Comparison of ENCODE assay signal across 10 cellular contexts in the genomic region with DNA sequence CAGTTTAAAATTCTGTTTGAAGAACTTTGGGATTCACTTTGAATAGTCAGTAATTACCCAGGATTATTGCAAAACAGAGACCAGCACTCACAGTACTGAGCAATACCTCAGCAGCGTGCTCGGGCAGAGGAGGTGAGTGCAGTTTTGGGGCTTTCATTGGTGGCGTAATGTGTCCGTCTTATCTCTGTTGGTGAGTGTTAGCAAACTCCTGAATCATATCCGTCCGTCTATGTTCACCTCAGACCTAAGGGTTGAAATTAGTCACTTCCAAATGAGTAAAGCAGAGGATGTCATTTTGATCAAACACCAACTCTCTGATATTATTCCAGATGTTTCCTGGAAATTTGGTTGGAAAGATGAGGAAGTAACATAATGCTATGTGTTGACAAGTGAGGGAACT.
DNase-seq lines count a peak whose midpoint lies in the region; ATAC-seq and TF ChIP-seq lines count a peak whose summit lies in the region.
"Had no signal": no experiment of that assay in that cellular context is flagged by ENCODE, and none has a peak within 500 bp of the region (broad histone marks: within the 10 kb centered on the region; RNA-seq: fewer than 3 reads in every experiment).

No MANE protein-coding gene starts in this region.

- no peaks in the 10 kb centered on the region for H3F3A ChIP-seq in GM23338 (replicated peaks; ENCODE audit: low read depth)

- peaks cover 11% of the 10 kb centered on the region for H3K36me3 Mint-ChIP-seq in GM23338 (ENCODE audit: low read depth)

- no peaks in the 10 kb centered on the region; the same call in 1 of the 2 replicates for H4K20me1 ChIP-seq in GM23338 (replicated peaks; ENCODE audit: insufficient read depth)
- H4K20me1 ChIP-seq: BLaER1 treated with 17β-estradiol and CSF1 and Interleukin-3, amounts not matched to agents 10 nM and 100 nM had no signal

- H3K4me3 ChIP-seq in ACC112 (ENCODE audit: low read depth, low read length) (no peak overlapping the region), GM23338 (no peak overlapping the region)
- H3K4me3 ChIP-seq: BLaER1 treated with 17β-estradiol and CSF1 and Interleukin-3, amounts not matched to agents 10 nM and 100 nM had no signal

- H3K27ac ChIP-seq in ACC112 (ENCODE audit: low read depth, low read length) (peak overlapping the region; percentile 40; the same call in 1 of the 2 replicates), GM23338 (ENCODE audit: low read depth) (no peak overlapping the region)
- H3K27ac ChIP-seq: BLaER1 treated with 17β-estradiol and CSF1 and Interleukin-3, amounts not matched to agents 10 nM and 100 nM had no signal

- peaks cover 6% of the 10 kb centered on the region for H3K4me1 Mint-ChIP-seq in GM23338

- H3K79me2 ChIP-seq in ACC112 (ENCODE audit: control insufficient read depth, insufficient read depth, low read length, unreplicated experiment) (no peaks in the 10 kb centered on the region), GM23338 (replicated peaks; ENCODE audit: insufficient read depth) (no peaks in the 10 kb centered on the region)

- no peaks in the 10 kb centered on the region for H3K27me3 ChIP-seq in ACC112 (ENCODE audit: insufficient read depth, low read length)
- H3K27me3 ChIP-seq in GM23338 (ENCODE audit: insufficient read depth) = no peaks in the 10 kb centered on the region
- H3K27me3 ChIP-seq: BLaER1 treated with 17β-estradiol and CSF1 and Interleukin-3, amounts not matched to agents 10 nM and 100 nM had no signal

- DNase-seq in RKO (ENCODE audit: low spot score) (peak; percentile 86), activated T-helper 1 cell treated with Interleukin-2 at 50 U/mL for 16 hours (ENCODE audit: low read depth) (peak; percentile 41), kidney tubule cell (ENCODE audit: low spot score) (peak; percentile 16), NCI-H345 treated with DMSO at 0.1 percent for 48 hours (lab: John Stamatoyannopoulos, UW; ENCODE audit: unreplicated experiment) (no peak), GM23338 (ENCODE audit: low spot score) (no peak)
- DNase-seq: NCI-H1417 treated with DMSO at 0.1 percent for 48 hours had no signal

- H3K4me2 ChIP-seq in GM23338 = no peak overlapping the region
- H3K4me2 ChIP-seq: BLaER1 treated with 17β-estradiol and CSF1 and Interleukin-3, amounts not matched to agents 10 nM and 100 nM had no signal

- peaks cover 23% of the 10 kb centered on the region for H3K4me1 ChIP-seq in ACC112 (ENCODE audit: control insufficient read depth, insufficient read depth, low read length, unreplicated experiment)
- H3K4me1 ChIP-seq in GM23338 (ENCODE audit: insufficient read depth) = no peaks in the 10 kb centered on the region; the same call in 1 of the 2 replicates

- ATAC-seq in GM18907 (IDR thresholded peaks at IDR 0.05; ENCODE audit: unreplicated experiment) (no peak), GM18867 (IDR thresholded peaks at IDR 0.05; ENCODE audit: unreplicated experiment) (no peak), GM23338 (no peak)

- peaks cover 6% of the 10 kb centered on the region for H3K27me3 Mint-ChIP-seq in GM23338 (ENCODE audit: insufficient read depth, low read depth, poor library complexity)

- no peaks in the 10 kb centered on the region for H3K9me3 Mint-ChIP-seq in GM23338

- no peak overlapping the region for H2AFZ ChIP-seq in ACC112 (ENCODE audit: low read length, unreplicated experiment)
- no peak overlapping the region for H2AFZ ChIP-seq in GM23338

- H3K27ac Mint-ChIP-seq in GM23338 = no peak overlapping the region

- TF ChIP-seq CTCF in GM23338 (conservative IDR thresholded peaks at IDR 0.05; ENCODE audit: low read depth in 2 of 2) = no peak

- peaks cover 10% of the 10 kb centered on the region for H3K36me3 ChIP-seq in ACC112 (ENCODE audit: insufficient read depth, low read length)
- no peaks in the 10 kb centered on the region for H3K36me3 ChIP-seq in GM23338 (ENCODE audit: insufficient read depth)

- no peak overlapping the region for H3K4me3 Mint-ChIP-seq in GM23338

- H3K9me2 ChIP-seq in GM23338 (ENCODE audit: insufficient read depth) = no peaks in the 10 kb centered on the region

TF ChIP-seq in GM23338, 12 proteins besides CTCF, POLR2A, EP300 and RAD21 (continues in another document):
- no peak for TF ChIP-seq EZH2 (IDR thresholded peaks at IDR 0.05; ENCODE audit: low read depth, unreplicated experiment)
- TF ChIP-seq, protein P1, sequence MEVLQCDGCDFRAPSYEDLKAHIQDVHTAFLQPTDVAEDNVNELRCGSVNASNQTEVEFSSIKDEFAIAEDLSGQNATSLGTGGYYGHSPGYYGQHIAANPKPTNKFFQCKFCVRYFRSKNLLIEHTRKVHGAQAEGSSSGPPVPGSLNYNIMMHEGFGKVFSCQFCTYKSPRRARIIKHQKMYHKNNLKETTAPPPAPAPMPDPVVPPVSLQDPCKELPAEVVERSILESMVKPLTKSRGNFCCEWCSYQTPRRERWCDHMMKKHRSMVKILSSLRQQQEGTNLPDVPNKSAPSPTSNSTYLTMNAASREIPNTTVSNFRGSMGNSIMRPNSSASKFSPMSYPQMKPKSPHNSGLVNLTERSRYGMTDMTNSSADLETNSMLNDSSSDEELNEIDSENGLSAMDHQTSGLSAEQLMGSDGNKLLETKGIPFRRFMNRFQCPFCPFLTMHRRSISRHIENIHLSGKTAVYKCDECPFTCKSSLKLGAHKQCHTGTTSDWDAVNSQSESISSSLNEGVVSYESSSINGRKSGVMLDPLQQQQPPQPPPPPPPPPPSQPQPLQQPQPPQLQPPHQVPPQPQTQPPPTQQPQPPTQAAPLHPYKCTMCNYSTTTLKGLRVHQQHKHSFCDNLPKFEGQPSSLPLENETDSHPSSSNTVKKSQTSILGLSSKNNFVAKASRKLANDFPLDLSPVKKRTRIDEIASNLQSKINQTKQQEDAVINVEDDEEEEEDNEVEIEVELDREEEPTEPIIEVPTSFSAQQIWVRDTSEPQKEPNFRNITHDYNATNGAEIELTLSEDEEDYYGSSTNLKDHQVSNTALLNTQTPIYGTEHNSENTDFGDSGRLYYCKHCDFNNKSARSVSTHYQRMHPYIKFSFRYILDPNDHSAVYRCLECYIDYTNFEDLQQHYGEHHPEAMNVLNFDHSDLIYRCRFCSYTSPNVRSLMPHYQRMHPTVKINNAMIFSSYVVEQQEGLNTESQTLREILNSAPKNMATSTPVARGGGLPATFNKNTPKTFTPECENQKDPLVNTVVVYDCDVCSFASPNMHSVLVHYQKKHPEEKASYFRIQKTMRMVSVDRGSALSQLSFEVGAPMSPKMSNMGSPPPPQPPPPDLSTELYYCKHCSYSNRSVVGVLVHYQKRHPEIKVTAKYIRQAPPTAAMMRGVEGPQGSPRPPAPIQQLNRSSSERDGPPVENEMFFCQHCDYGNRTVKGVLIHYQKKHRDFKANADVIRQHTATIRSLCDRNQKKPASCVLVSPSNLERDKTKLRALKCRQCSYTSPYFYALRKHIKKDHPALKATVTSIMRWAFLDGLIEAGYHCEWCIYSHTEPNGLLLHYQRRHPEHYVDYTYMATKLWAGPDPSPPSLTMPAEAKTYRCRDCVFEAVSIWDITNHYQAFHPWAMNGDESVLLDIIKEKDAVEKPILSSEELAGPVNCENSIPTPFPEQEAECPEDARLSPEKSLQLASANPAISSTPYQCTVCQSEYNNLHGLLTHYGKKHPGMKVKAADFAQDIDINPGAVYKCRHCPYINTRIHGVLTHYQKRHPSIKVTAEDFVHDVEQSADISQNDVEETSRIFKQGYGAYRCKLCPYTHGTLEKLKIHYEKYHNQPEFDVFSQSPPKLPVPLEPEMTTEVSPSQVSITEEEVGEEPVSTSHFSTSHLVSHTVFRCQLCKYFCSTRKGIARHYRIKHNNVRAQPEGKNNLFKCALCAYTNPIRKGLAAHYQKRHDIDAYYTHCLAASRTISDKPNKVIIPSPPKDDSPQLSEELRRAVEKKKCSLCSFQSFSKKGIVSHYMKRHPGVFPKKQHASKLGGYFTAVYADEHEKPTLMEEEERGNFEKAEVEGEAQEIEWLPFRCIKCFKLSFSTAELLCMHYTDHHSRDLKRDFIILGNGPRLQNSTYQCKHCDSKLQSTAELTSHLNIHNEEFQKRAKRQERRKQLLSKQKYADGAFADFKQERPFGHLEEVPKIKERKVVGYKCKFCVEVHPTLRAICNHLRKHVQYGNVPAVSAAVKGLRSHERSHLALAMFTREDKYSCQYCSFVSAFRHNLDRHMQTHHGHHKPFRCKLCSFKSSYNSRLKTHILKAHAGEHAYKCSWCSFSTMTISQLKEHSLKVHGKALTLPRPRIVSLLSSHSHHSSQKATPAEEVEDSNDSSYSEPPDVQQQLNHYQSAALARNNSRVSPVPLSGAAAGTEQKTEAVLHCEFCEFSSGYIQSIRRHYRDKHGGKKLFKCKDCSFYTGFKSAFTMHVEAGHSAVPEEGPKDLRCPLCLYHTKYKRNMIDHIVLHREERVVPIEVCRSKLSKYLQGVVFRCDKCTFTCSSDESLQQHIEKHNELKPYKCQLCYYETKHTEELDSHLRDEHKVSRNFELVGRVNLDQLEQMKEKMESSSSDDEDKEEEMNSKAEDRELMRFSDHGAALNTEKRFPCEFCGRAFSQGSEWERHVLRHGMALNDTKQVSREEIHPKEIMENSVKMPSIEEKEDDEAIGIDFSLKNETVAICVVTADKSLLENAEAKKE (CRISPR knock-in tag; IDR thresholded peaks at IDR 0.05) = no peak
- no peak for TF ChIP-seq JUNB (IDR thresholded peaks at IDR 0.05; ENCODE audit: unreplicated experiment)
- TF ChIP-seq, protein P2, sequence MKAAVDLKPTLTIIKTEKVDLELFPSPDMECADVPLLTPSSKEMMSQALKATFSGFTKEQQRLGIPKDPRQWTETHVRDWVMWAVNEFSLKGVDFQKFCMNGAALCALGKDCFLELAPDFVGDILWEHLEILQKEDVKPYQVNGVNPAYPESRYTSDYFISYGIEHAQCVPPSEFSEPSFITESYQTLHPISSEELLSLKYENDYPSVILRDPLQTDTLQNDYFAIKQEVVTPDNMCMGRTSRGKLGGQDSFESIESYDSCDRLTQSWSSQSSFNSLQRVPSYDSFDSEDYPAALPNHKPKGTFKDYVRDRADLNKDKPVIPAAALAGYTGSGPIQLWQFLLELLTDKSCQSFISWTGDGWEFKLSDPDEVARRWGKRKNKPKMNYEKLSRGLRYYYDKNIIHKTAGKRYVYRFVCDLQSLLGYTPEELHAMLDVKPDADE (IDR thresholded peaks at IDR 0.05) = no peak
- no peak for TF ChIP-seq ZNF114 (CRISPR knock-in tag; IDR thresholded peaks at IDR 0.05)

Comparison
In these comparisons a context has a peak if more than half of its experiments do, and no peak if none do; other contexts are left out.
1. DNase-seq: peak in RKO (single experiment), activated T-helper 1 cell treated with Interleukin-2 at 50 U/mL for 16 hours (single experiment) and kidney tubule cell (single experiment); none in NCI-H345 treated with DMSO at 0.1 percent for 48 hours (single experiment) and GM23338 (single experiment).